15 cellular contexts compared by ENCODE assay signal in genomic region chr16:17403859-17404545, GRCh38.
A peak's percentile ranks its signal among the peaks of the same experiment; 100 is the strongest.
DNase-seq lines count a peak whose midpoint lies in the region; ATAC-seq, FAIRE-seq and TF ChIP-seq lines count a peak whose summit lies in the region.
"Had no signal": no experiment of that assay in that cellular context is flagged by ENCODE, and none has a peak within 500 bp of the region (broad histone marks: within the 10 kb centered on the region; RNA-seq: fewer than 3 reads in every experiment).

No MANE protein-coding gene starts in this region.

- peaks cover 12 to 44% (median 29%) of the 10 kb centered on the region in 7 donors for H3K4me1 Mint-ChIP-seq in naive thymus-derived CD4-positive, alpha-beta T cell

- peak; percentile 88 for ATAC-seq in GM19351 (IDR thresholded peaks at IDR 0.05; ENCODE audit: unreplicated experiment)
- no peak for ATAC-seq in naive thymus-derived CD4-positive, alpha-beta T cell

- DNase-seq in caudate nucleus (lab: John Stamatoyannopoulos, UW) (peak in 1 of 61 donors; percentile 15), NCI-H2171 treated with DMSO at 0.1 percent for 48 hours (lab: John Stamatoyannopoulos, UW) (no peak), H54 (ENCODE audit: insufficient read length, low spot score) (no peak), NCI-H226 (no peak), foreskin melanocyte (no peak)
- DNase-seq in naive thymus-derived CD4-positive, alpha-beta T cell, result no peak
- DNase-seq: activated CD4-positive, alpha-beta T cell treated with anti-CD3 and anti-CD28 coated beads, Interleukin-2, amount 50 U/mL, for 4 hours; AML-193; GOT3; SHP77 treated with DMSO at 0.1 percent for 48 hours; stimulated activated CD4-positive, alpha-beta T cell treated with anti-CD3 and anti-CD28 coated beads, Interleukin-2, amount 100 ng/mL, for 24 hours; T-helper 9 cell had no signal

- H3K27me3 ChIP-seq in BLaER1, result no peaks in the 10 kb centered on the region
- H3K27me3 ChIP-seq in naive thymus-derived CD4-positive, alpha-beta T cell (ENCODE audit: control insufficient read depth in 2 of 2, insufficient read depth in 2 of 2, low read length in 2 of 2), result no peaks in the 10 kb centered on the region

- CTCF ChIA-PET in naive thymus-derived CD4-positive, alpha-beta T cell (lab: Charles Lee), result no interaction called here

- no peaks in the 10 kb centered on the region for H3K9me3 ChIP-seq in BLaER1
- no peaks in the 10 kb centered on the region for H3K9me3 ChIP-seq in naive thymus-derived CD4-positive, alpha-beta T cell (ENCODE audit: control insufficient read depth in 2 of 3, low read length in 3 of 3)

- intact Hi-C loops in naive thymus-derived CD4-positive, alpha-beta T cell (cut with micrococcal nuclease), result no loop called here

- H3K27ac Mint-ChIP-seq in naive thymus-derived CD4-positive, alpha-beta T cell, result peak overlapping the region in 6 of 9 donors; percentile 5 to 62 (median 50)

- H4K20me1 ChIP-seq in BLaER1, result peaks cover 51% of the 10 kb centered on the region; the same call in 1 of the 2 replicates

- no peak for TF ChIP-seq POLR2A in H54 (IDR thresholded peaks at IDR 0.05; ENCODE audit: low read depth, low read length)

- H3K4me1 ChIP-seq in BLaER1, result peaks cover 88% of the 10 kb centered on the region
- H3K4me1 ChIP-seq in naive thymus-derived CD4-positive, alpha-beta T cell (ENCODE audit: control insufficient read depth in 2 of 2, insufficient read depth in 2 of 2, low read length in 2 of 2), result no peaks in the 10 kb centered on the region

- no peak for FAIRE-seq in H54 (lab: Jason Lieb, UNC)

- peaks cover 50% of the 10 kb centered on the region for H3K36me3 ChIP-seq in BLaER1
- no peaks in the 10 kb centered on the region for H3K36me3 ChIP-seq in naive thymus-derived CD4-positive, alpha-beta T cell (ENCODE audit: control insufficient read depth in 2 of 3, insufficient read depth in 3 of 3, low read length in 3 of 3)

- H3K4me3 Mint-ChIP-seq in naive thymus-derived CD4-positive, alpha-beta T cell, result no peak overlapping the region
- H3K4me3 Mint-ChIP-seq: nephron had no signal

- H3K27me3 Mint-ChIP-seq in naive thymus-derived CD4-positive, alpha-beta T cell, result no peaks in the 10 kb centered on the region

- H3K27ac ChIP-seq in BLaER1, result peak overlapping the region; percentile 90
- peak overlapping the region; percentile 91 for H3K27ac ChIP-seq in caudate nucleus (ENCODE audit: low read depth, low read length)
- no peak overlapping the region for H3K27ac ChIP-seq in naive thymus-derived CD4-positive, alpha-beta T cell (ENCODE audit: low read depth, low read length)

- POLR2A ChIA-PET in naive thymus-derived CD4-positive, alpha-beta T cell (lab: Charles Lee), result interaction anchor here (1.6 kb wide), 1 partner anchor 35 kb away, joined by 5 read pairs; no protein-coding TSS in a partner anchor

- H3K9me3 Mint-ChIP-seq in naive thymus-derived CD4-positive, alpha-beta T cell, result peaks cover 0 to 5% (median 0%) of the 10 kb centered on the region in 11 donors
- H3K9me3 Mint-ChIP-seq: nephron had no signal

- H3K4me2 ChIP-seq in BLaER1, result peak overlapping the region; percentile 86

- H3K4me3 ChIP-seq in BLaER1, result peak overlapping the region; percentile 14; the same call in 1 of the 2 replicates
- H3K4me3 ChIP-seq in naive thymus-derived CD4-positive, alpha-beta T cell (ENCODE audit: low read length), result no peak overlapping the region

- H3K36me3 Mint-ChIP-seq in naive thymus-derived CD4-positive, alpha-beta T cell, result peaks cover 0 to 25% (median 10%) of the 10 kb centered on the region in 5 donors

- H3K9ac ChIP-seq in BLaER1, result peak overlapping the region; percentile 64; the same call in 1 of the 2 replicates
